ENCODE assay signal across 8 cellular contexts in the genomic region with DNA sequence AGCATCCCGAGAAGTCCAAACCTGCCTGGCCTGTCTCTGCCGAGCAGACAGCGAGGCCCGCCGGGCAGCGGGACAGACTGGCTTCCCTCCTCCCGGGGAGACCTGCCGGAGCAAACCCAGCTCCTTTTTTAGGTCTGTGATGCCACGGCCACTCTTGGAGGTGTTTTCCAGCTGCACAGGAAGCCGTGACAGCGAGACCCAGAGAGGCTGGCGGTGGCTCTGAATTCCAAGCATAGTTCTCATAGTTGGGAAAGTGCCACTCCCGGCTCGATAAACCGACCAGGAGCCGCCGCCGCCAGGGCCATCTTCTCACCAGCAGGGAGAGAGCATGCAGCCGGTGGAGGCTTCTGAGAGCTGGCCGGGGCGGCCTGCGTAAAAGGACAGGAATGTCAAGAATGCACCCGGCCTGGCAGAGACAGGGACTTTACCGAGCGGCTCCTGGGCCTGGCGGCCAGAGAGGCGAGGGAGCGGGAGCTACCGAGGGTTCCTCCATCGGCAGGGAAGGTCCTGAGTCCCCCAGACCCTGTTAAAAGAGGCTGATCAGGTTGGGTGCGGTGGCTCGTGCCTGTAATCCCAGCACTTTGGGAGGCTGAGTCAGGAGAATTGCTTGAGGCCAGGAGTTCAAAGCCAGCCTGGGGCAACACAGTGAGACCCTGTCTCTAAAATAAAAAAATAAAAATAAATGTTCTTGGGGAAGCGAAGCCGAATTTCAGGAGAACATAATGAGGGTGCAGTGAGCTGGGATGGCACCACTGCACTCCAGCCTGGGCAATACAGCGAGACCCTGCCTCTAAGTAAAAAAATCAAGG.
DNase-seq lines count a peak whose midpoint lies in the region; ATAC-seq and TF ChIP-seq lines count a peak whose summit lies in the region.

No MANE protein-coding gene starts in this region.

- H3K27me3 Mint-ChIP-seq in activated naive CD4-positive, alpha-beta T cell treated with anti-CD3 and anti-CD28 coated beads, Interleukin-2, amount 10 ng/mL, durations not matched to agents 7 days and 5 days, result peaks cover 3% of the 10 kb centered on the region

- H2BK15ac ChIP-seq in neuronal stem cell (ENCODE audit: low read length), result peak overlapping the region; percentile 91

- ATAC-seq in HG02610 (IDR thresholded peaks at IDR 0.05; ENCODE audit: unreplicated experiment), result no peak

- H3K4ac ChIP-seq in neuronal stem cell (ENCODE audit: low read length), result no peak overlapping the region

- H3K79me1 ChIP-seq in neuronal stem cell (ENCODE audit: low read depth, low read length), result no peaks in the 10 kb centered on the region

- DNase-seq in AG20443 (ENCODE audit: low spot score), result peak; percentile 96
- peak; percentile 95 for DNase-seq in RWPE1 (ENCODE audit: low spot score)
- DNase-seq in fibroblast of the aortic adventitia (ENCODE audit: low read depth), result peak; percentile 98
- peak; percentile 93 for DNase-seq in neuronal stem cell (ENCODE audit: low spot score)
- DNase-seq in C1 segment of cervical spinal cord (lab: John Stamatoyannopoulos, UW), result no peak
- DNase-seq in activated naive CD4-positive, alpha-beta T cell treated with anti-CD3 and anti-CD28 coated beads, Interleukin-2, amount 10 ng/mL, durations not matched to agents 7 days and 5 days, result no peak
- DNase-seq in effector memory CD4-positive, alpha-beta T cell, result no peak

- H3K18ac ChIP-seq in neuronal stem cell (ENCODE audit: low read length), result peak overlapping the region; percentile 96

- no peaks in the 10 kb centered on the region for H3K9me3 Mint-ChIP-seq in activated naive CD4-positive, alpha-beta T cell treated with anti-CD3 and anti-CD28 coated beads, Interleukin-2, amount 10 ng/mL, durations not matched to agents 7 days and 5 days

- no peaks in the 10 kb centered on the region for H3K36me3 Mint-ChIP-seq in activated naive CD4-positive, alpha-beta T cell treated with anti-CD3 and anti-CD28 coated beads, Interleukin-2, amount 10 ng/mL, durations not matched to agents 7 days and 5 days

- peaks cover 55% of the 10 kb centered on the region for H3K4me1 Mint-ChIP-seq in activated naive CD4-positive, alpha-beta T cell treated with anti-CD3 and anti-CD28 coated beads, Interleukin-2, amount 10 ng/mL, durations not matched to agents 7 days and 5 days

- peak overlapping the region; percentile 66 for H3K9ac ChIP-seq in neuronal stem cell (ENCODE audit: low read depth, low read length, poor library complexity)

- no peaks in the 10 kb centered on the region for H3K36me3 ChIP-seq in neuronal stem cell (replicated peaks in 1 of 2; ENCODE audit: control insufficient read depth in 2 of 2, insufficient read depth in 2 of 2, low read length in 2 of 2)
- no peaks in the 10 kb centered on the region for H3K36me3 ChIP-seq in effector memory CD4-positive, alpha-beta T cell (ENCODE audit: control insufficient read depth, insufficient read depth, low read length)

- peak overlapping the region; percentile 91 for H2BK120ac ChIP-seq in neuronal stem cell (ENCODE audit: low read depth, low read length)

- H2BK5ac ChIP-seq in neuronal stem cell (ENCODE audit: low read length), result peak overlapping the region; percentile 97

- CTCF ChIA-PET in RWPE1 (lab: Yijun Ruan, JAX), result interaction anchor here (0.6 to 1.6 kb wide), 7 partner anchors 38 to 73 kb away, joined by 3 to 6 read pairs (median 4); no protein-coding TSS in a partner anchor
- CTCF ChIA-PET in activated naive CD4-positive, alpha-beta T cell treated with anti-CD3 and anti-CD28 coated beads, Interleukin-2, amount 10 ng/mL, durations not matched to agents 7 days and 5 days (lab: Charles Lee), result interaction anchor here (1.1 kb wide), 1 partner anchor 71 kb away, joined by 4 read pairs; no protein-coding TSS in a partner anchor

- H3K4me2 ChIP-seq in neuronal stem cell (ENCODE audit: insufficient read depth, low read length, poor library complexity, severe bottlenecking), result peak overlapping the region; percentile 43

- H4K91ac ChIP-seq in neuronal stem cell (ENCODE audit: low read depth, low read length, poor library complexity), result peak overlapping the region; percentile 53

- no peak overlapping the region for H3K14ac ChIP-seq in neuronal stem cell (ENCODE audit: low read length)

- H3K23ac ChIP-seq in neuronal stem cell (ENCODE audit: low read depth, low read length, poor library complexity), result peak overlapping the region; percentile 43

- peak overlapping the region; percentile 90 for H2AFZ ChIP-seq in neuronal stem cell (ENCODE audit: low read length)

- TF ChIP-seq CTCF in RWPE1 (conservative IDR thresholded peaks at IDR 0.05; ENCODE audit: low read depth) (no peak), fibroblast of the aortic adventitia (IDR thresholded peaks at IDR 0.05; ENCODE audit: insufficient read depth, low read length) (peak; percentile 49)

- H3K4me3 ChIP-seq in fibroblast of the aortic adventitia (ENCODE audit: low read depth, low read length) (peak overlapping the region; percentile 31), neuronal stem cell (ENCODE audit: low read length in 2 of 2) (peak overlapping the region in 1 of 2 donors; percentile 29)
- no peak overlapping the region for H3K4me3 ChIP-seq in effector memory CD4-positive, alpha-beta T cell (ENCODE audit: insufficient read depth, low read depth, low read length, poor library complexity, severe bottlenecking)

- peaks cover 21 to 23% of the 10 kb centered on the region in 2 donors for H3K4me1 ChIP-seq in neuronal stem cell (ENCODE audit: control insufficient read depth in 2 of 2, insufficient read depth in 1 of 2, low read depth in 1 of 2, low read length in 2 of 2)
- peaks cover 11% of the 10 kb centered on the region for H3K4me1 ChIP-seq in effector memory CD4-positive, alpha-beta T cell (ENCODE audit: control insufficient read depth, insufficient read depth, low read length, poor library complexity, severe bottlenecking)

- H2BK12ac ChIP-seq in neuronal stem cell (ENCODE audit: low read length), result no peak overlapping the region

- H3K27ac ChIP-seq in RWPE1 (peak overlapping the region; percentile 99), neuronal stem cell (replicated peaks; ENCODE audit: low read length) (peak overlapping the region; percentile 96)
- no peak overlapping the region for H3K27ac ChIP-seq in effector memory CD4-positive, alpha-beta T cell (ENCODE audit: insufficient read depth, low read length, poor library complexity, severe bottlenecking)

- H3K27ac Mint-ChIP-seq in activated naive CD4-positive, alpha-beta T cell treated with anti-CD3 and anti-CD28 coated beads, Interleukin-2, amount 10 ng/mL, durations not matched to agents 7 days and 5 days, result no peak overlapping the region

- no peak overlapping the region for H3K4me3 Mint-ChIP-seq in activated naive CD4-positive, alpha-beta T cell treated with anti-CD3 and anti-CD28 coated beads, Interleukin-2, amount 10 ng/mL, durations not matched to agents 7 days and 5 days

- H2AK5ac ChIP-seq in neuronal stem cell (ENCODE audit: low read depth, low read length), result peak overlapping the region; percentile 82

- no peaks in the 10 kb centered on the region for H3K9me3 ChIP-seq in neuronal stem cell (replicated peaks in 1 of 2; ENCODE audit: control insufficient read depth in 2 of 2, insufficient read depth in 1 of 2, low read depth in 1 of 2, low read length in 2 of 2)
- H3K9me3 ChIP-seq in effector memory CD4-positive, alpha-beta T cell (ENCODE audit: control insufficient read depth, low read length), result no peaks in the 10 kb centered on the region

- H4K8ac ChIP-seq in neuronal stem cell (ENCODE audit: low read depth, low read length), result no peak overlapping the region

- H3K27me3 ChIP-seq in neuronal stem cell (ENCODE audit: control insufficient read depth in 3 of 3, insufficient read depth in 3 of 3, low read depth in 1 of 3, low read length in 3 of 3), result peaks cover 0 to 7% (median 0%) of the 10 kb centered on the region in 3 experiments
- H3K27me3 ChIP-seq in effector memory CD4-positive, alpha-beta T cell (replicated peaks; ENCODE audit: control insufficient read depth, insufficient read depth, low read length, poor library complexity, severe bottlenecking), result no peaks in the 10 kb centered on the region

- WGBS in neuronal stem cell (ENCODE audit: extremely low coverage in 2 of 2, insufficient read length in 2 of 2, insufficient replicate concordance in 1 of 2), 2 donors, result no CpG with 5 or more reads among the region's 35 CpGs

- POLR2A ChIA-PET in RWPE1 (lab: Yijun Ruan, JAX; ENCODE audit: low non-redundant PET), result interaction anchor here (0.5 to 1.4 kb wide), 6 partner anchors 10 to 65 kb away, joined by 3 to 8 read pairs (median 3); partner anchors contain the start of gene GADD45B

Comparison
In these comparisons a context has a peak if more than half of its experiments do, and no peak if none do; other contexts are left out.
1. DNase-seq: peak in AG20443 (single experiment), RWPE1 (single experiment), fibroblast of the aortic adventitia (single experiment) and neuronal stem cell (single experiment); none in C1 segment of cervical spinal cord (0 of 14), activated naive CD4-positive, alpha-beta T cell treated with anti-CD3 and anti-CD28 coated beads, Interleukin-2, amount 10 ng/mL, durations not matched to agents 7 days and 5 days (single experiment) and effector memory CD4-positive, alpha-beta T cell (0 of 3).